ENCODE assay signal across 1 cellular context in genomic region chr4:182090186-182090585, GRCh38.
TF ChIP-seq lines count a peak whose summit lies in the region.

No MANE protein-coding gene starts in this region.

TF ChIP-seq in GM23338, 12 proteins besides CTCF, POLR2A, EP300 and RAD21 (continued from another document):
- no peak for TF ChIP-seq ZNF462 (CRISPR knock-in tag; IDR thresholded peaks at IDR 0.05)
- TF ChIP-seq, protein P1, sequence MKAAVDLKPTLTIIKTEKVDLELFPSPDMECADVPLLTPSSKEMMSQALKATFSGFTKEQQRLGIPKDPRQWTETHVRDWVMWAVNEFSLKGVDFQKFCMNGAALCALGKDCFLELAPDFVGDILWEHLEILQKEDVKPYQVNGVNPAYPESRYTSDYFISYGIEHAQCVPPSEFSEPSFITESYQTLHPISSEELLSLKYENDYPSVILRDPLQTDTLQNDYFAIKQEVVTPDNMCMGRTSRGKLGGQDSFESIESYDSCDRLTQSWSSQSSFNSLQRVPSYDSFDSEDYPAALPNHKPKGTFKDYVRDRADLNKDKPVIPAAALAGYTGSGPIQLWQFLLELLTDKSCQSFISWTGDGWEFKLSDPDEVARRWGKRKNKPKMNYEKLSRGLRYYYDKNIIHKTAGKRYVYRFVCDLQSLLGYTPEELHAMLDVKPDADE (IDR thresholded peaks at IDR 0.05), result no peak
- TF ChIP-seq CREB1 (CRISPR knock-in tag; IDR thresholded peaks at IDR 0.05; ENCODE audit: low read depth), result no peak
- TF ChIP-seq REST (IDR thresholded peaks at IDR 0.05; ENCODE audit: unreplicated experiment), result no peak
- no peak for TF ChIP-seq EZH2phosphoT487 (IDR thresholded peaks at IDR 0.05; ENCODE audit: unreplicated experiment)
- TF ChIP-seq STAT1 (IDR thresholded peaks at IDR 0.05; ENCODE audit: unreplicated experiment), result no peak
- no peak for TF ChIP-seq EZH2 (IDR thresholded peaks at IDR 0.05; ENCODE audit: low read depth, unreplicated experiment)
- no peak for TF ChIP-seq NANOG (IDR thresholded peaks at IDR 0.05; ENCODE audit: borderline replicate concordance)
- no peak for TF ChIP-seq POLR2AphosphoS5 (IDR thresholded peaks at IDR 0.05; ENCODE audit: low read depth)
- TF ChIP-seq ZNF331 (CRISPR knock-in tag; IDR thresholded peaks at IDR 0.05; ENCODE audit: low read depth), result no peak
